16 cellular contexts compared by ENCODE assay signal in genomic region chr4:142485452-142485851, GRCh38.
"Had no signal": no experiment of that assay in that cellular context is flagged by ENCODE, and none has a peak within 500 bp of the region (broad histone marks: within the 10 kb centered on the region; RNA-seq: fewer than 3 reads in every experiment).

No MANE protein-coding gene starts in this region.

- H3K4me1 ChIP-seq: ascending aorta, tibial artery, uterus had no signal

- H3K36me3 ChIP-seq: ascending aorta, tibial artery, uterus had no signal

- DNase-seq: activated CD4-positive, alpha-beta T cell treated with anti-CD3 and anti-CD28 coated beads, Interleukin-2, amount 10 ng/mL, durations not matched to agents 7 days and 5 days; activated CD4-positive, CD25-positive, alpha-beta regulatory T cell; activated gamma-delta T cell; activated naive CD8-positive, alpha-beta T cell treated with anti-CD3 and anti-CD28 coated beads, Interleukin-2, amount 10 ng/mL, durations not matched to agents 7 days and 5 days; activated T-cell treated with anti-CD3 and anti-CD28 coated beads, Interleukin-2, amount 50 U/mL, for 48 hours; dorsolateral prefrontal cortex; glutamatergic neuron; left colon; naive B cell; right cardiac atrium; tibial artery; uterus had no signal

- H3K27ac ChIP-seq: ascending aorta, dorsolateral prefrontal cortex, tibial artery, uterus had no signal

- H3K27me3 ChIP-seq: ascending aorta, dorsolateral prefrontal cortex, tibial artery, uterus had no signal

- ATAC-seq: esophagus mucosa, left colon, right cardiac atrium had no signal

- H3K9me3 ChIP-seq: ascending aorta, tibial artery had no signal

- H3K4me3 ChIP-seq: ascending aorta, dorsolateral prefrontal cortex, lung, smooth muscle cell, tibial artery, uterus had no signal
